8 cellular contexts compared by ENCODE assay signal in the genomic region with DNA sequence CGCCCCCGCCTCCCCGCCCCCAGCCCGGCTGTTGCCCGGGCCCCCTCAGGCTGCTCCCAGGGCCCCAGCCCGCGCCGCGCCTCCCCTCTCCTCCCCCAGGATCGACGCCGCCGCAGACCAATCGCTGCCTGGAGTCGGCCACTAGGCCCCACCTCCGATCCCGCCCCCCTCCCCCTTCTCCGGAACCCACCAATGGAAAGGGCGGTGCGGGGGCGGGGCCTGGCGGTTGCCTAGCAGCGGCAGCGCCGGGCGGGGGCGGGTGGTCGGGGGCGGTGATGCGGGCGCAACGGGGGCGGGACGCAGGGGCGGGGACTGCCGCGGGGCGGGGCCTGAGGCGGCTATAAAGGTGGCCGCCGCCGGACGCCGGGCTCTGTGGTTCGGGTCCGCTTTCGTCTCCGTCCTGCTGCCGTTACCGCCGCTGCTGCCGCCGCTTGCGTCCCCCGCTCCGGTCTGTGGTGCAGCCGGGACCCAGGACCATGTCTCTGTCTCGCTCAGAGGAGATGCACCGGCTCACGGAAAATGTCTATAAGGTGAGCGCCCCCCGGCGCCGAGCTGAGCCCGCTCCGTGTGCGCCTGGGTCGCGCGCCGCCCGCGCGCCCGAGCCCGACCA. TPM values are rescaled to one million over a fixed set of nuclear protein-coding genes. Genes with fewer than 3 reads are reported as not detected.
DNase-seq lines count a peak whose midpoint lies in the region; ATAC-seq and TF ChIP-seq lines count a peak whose summit lies in the region.

A gene with protein sequence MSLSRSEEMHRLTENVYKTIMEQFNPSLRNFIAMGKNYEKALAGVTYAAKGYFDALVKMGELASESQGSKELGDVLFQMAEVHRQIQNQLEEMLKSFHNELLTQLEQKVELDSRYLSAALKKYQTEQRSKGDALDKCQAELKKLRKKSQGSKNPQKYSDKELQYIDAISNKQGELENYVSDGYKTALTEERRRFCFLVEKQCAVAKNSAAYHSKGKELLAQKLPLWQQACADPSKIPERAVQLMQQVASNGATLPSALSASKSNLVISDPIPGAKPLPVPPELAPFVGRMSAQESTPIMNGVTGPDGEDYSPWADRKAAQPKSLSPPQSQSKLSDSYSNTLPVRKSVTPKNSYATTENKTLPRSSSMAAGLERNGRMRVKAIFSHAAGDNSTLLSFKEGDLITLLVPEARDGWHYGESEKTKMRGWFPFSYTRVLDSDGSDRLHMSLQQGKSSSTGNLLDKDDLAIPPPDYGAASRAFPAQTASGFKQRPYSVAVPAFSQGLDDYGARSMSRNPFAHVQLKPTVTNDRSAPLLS (plus strand): TSS at position 373 of the 610 bp plus-strand sequence. CDS start 104 bp downstream, at position 477.

- peaks cover 2% of the 10 kb centered on the region for H3K36me3 Mint-ChIP-seq in central memory CD8-positive, alpha-beta T cell (ENCODE audit: insufficient read depth)

- ATAC-seq in HG03135 (IDR thresholded peaks at IDR 0.05; ENCODE audit: unreplicated experiment), result peak; percentile 65
- peak; percentile 90 for ATAC-seq in activated CD4-positive, CD25-positive, alpha-beta regulatory T cell treated with anti-CD3 and anti-CD28 coated beads, Interleukin-2, amount 50 U/mL, for 24 hours
- peak; percentile 86 for ATAC-seq in central memory CD8-positive, alpha-beta T cell (replicated peaks; ENCODE audit: extremely low read depth, poor library complexity, severe bottlenecking)

- no peak for TF ChIP-seq CTCF in spleen (IDR thresholded peaks at IDR 0.05 in 8 of 11, conservative IDR thresholded peaks at IDR 0.05 in 3 of 11)

- H3K4me3 Mint-ChIP-seq in central memory CD8-positive, alpha-beta T cell, result peak within 1 kb of the TSS; percentile 80

- WGBS in spleen, 5 donors, result 0 to 3% (median 0%) methylated on average over 8 to 76 of the region's 76 CpGs

- DNase-seq in SIG-M5 treated with dmso at 0.1 percent for 504 hours (lab: John Stamatoyannopoulos, UW; ENCODE audit: unreplicated experiment) (peak; percentile 88), SIG-M5 (lab: John Stamatoyannopoulos, UW) (no peak), NCI-H2196 treated with DMSO at 0.1 percent for 48 hours (lab: John Stamatoyannopoulos, UW; ENCODE audit: unreplicated experiment) (peak; percentile 93), islet precursor cell (peak; percentile 99), spleen (peak; percentile 97)
- peak; percentile 79 to 89 for DNase-seq in central memory CD8-positive, alpha-beta T cell (ENCODE audit: low spot score in 2 of 2)

- peak within 1 kb of the TSS; percentile 83 for H3K27ac Mint-ChIP-seq in central memory CD8-positive, alpha-beta T cell (ENCODE audit: low read depth)

- H3K4me3 ChIP-seq in spleen, result peak within 1 kb of the TSS; percentile 48 to 87 (median 64)

- H3K27me3 ChIP-seq in spleen (replicated peaks in 1 of 7), result peaks cover 0 to 49% (median 0%) of the 10 kb centered on the region in 7 donors

- peak within 1 kb of the TSS in 6 of 8 donors; percentile 3 to 80 (median 64) for H3K27ac ChIP-seq in spleen

- peaks cover 17 to 78% (median 50%) of the 10 kb centered on the region in 6 donors for H3K4me1 ChIP-seq in spleen

- intact Hi-C loops in spleen (cut with DNase I; ENCODE audit: low total_unique reads), result no loop called here

- peaks cover 19% of the 10 kb centered on the region for H3K27me3 Mint-ChIP-seq in central memory CD8-positive, alpha-beta T cell

- TF ChIP-seq POLR2A in spleen (IDR thresholded peaks at IDR 0.05), result peak; percentile 58 to 95 (median 80)

- H3K36me3 ChIP-seq in spleen, result peaks cover 0 to 4% (median 0%) of the 10 kb centered on the region in 6 donors

- H3K9me3 Mint-ChIP-seq in central memory CD8-positive, alpha-beta T cell, result no peaks in the 10 kb centered on the region

- H3K4me1 Mint-ChIP-seq in central memory CD8-positive, alpha-beta T cell, result peaks cover 17% of the 10 kb centered on the region

- no peaks in the 10 kb centered on the region for H3K9me3 ChIP-seq in spleen

RNA-seq across cellular contexts. Expression of the gene that starts here (rescaled TPM):
- 10 to 100 TPM; 12.7 to 33.2 (median 23.4) TPM for total RNA-seq in spleen
- 10 to 100 TPM in 1 of 3 donors, 1 to 10 TPM in 2; 2.8 to 11.8 (median 4.4) TPM for polyA plus RNA-seq in spleen
